In the genomic region with DNA sequence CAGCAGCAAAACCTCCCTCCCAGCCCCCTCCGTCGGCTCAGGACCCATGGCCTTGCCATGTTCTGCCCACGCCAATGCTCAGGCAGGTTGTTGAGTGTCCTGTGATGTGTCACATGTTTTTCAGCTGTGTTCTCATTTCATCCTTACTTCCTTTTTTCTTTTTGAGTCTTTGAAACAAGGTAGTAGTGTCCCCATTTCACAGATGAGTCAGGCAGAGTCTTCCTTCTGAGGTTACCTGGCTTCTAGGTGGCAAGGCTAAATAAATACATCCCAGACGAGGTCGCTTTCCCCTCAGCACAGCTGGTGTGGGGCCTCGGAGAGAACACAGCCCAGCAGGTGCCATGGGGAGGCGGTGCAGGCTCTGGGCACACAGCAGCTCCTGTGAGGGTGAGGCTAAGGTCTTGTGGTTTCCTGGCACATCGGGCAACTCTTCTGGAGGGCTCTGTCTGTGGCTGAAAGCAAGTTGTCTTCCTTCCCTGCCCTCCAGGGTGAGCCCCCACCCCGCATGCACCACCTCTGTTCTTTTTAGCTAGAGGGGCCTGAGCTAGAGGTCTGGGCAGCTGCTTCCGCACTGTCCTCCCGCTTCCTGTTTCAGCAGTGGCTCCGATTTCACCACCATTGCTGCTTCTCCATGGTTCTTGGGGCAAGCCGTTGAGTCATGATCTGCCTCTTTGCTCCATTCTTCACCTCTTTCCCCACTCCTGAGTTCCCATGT, we compare ENCODE assay signal across 9 cellular contexts. TPM values are rescaled to one million over a fixed set of nuclear protein-coding genes. Genes with fewer than 3 reads are reported as not detected.
A peak's percentile ranks its signal among the peaks of the same experiment; 100 is the strongest.
DNase-seq lines count a peak whose midpoint lies in the region; ATAC-seq and TF ChIP-seq lines count a peak whose summit lies in the region.
"Had no signal": no experiment of that assay in that cellular context is flagged by ENCODE, and none has a peak within 500 bp of the region (broad histone marks: within the 10 kb centered on the region; RNA-seq: fewer than 3 reads in every experiment).

No MANE protein-coding gene starts in this region.

- no peaks in the 10 kb centered on the region for H3F3A ChIP-seq in SK-N-SH (replicated peaks; ENCODE audit: insufficient read depth)

- POLR2A ChIA-PET in SK-N-SH (lab: Yijun Ruan, JAX) = no interaction called here

- H4K20me1 ChIP-seq in SK-N-SH (ENCODE audit: insufficient read depth) = peaks cover 36% of the 10 kb centered on the region

- H3K4me1 ChIP-seq in SK-N-SH (ENCODE audit: control insufficient read depth in 1 of 2, insufficient read depth in 2 of 2, low read depth in 1 of 2, low read length in 1 of 2) = no peaks in the 10 kb centered on the region

- H3K9me3 ChIP-seq in SK-N-SH = no peaks in the 10 kb centered on the region

- no peak overlapping the region for H2AFZ ChIP-seq in SK-N-SH (ENCODE audit: low read depth)

- peak; percentile 69 to 70 for DNase-seq in activated CD4-positive, alpha-beta T cell treated with anti-CD3 and anti-CD28 coated beads, Interleukin-2, amount 50 U/mL, for 48 hours
- peak in 32 of 42 donors; percentile 13 to 79 (median 48) for DNase-seq in head of caudate nucleus
- DNase-seq in stimulated activated CD4-positive, alpha-beta T cell treated with anti-CD3 and anti-CD28 coated beads, Interleukin-4, amount 100 ng/mL, for 48 hours (ENCODE audit: low read depth in 2 of 2) = peak; percentile 35 to 53
- no peak for DNase-seq in HCEC 1CT
- no peak for DNase-seq in SK-N-SH
- DNase-seq: IMR-90 had no signal

- peak; percentile 51 for ATAC-seq in HG03108 (IDR thresholded peaks at IDR 0.05; ENCODE audit: unreplicated experiment)
- no peak for ATAC-seq in HG03039 (IDR thresholded peaks at IDR 0.05; ENCODE audit: unreplicated experiment)
- ATAC-seq in GM21360 (IDR thresholded peaks at IDR 0.05; ENCODE audit: unreplicated experiment) = no peak

- H3K27ac ChIP-seq in SK-N-SH (ENCODE audit: low read depth in 2 of 2, low read length in 1 of 2) = no peak overlapping the region

- WGBS in SK-N-SH (ENCODE audit: low lambda C conversion rate) = 85% methylated on average over 11 of the region's 13 CpGs

- H3K9me2 ChIP-seq in SK-N-SH = no peaks in the 10 kb centered on the region

- H3K4me2 ChIP-seq in SK-N-SH = no peak overlapping the region

- TF ChIP-seq RAD21 in SK-N-SH (IDR thresholded peaks at IDR 0.05; ENCODE audit: low read length) = no peak

- H3K36me3 ChIP-seq in SK-N-SH (replicated peaks in 1 of 2; ENCODE audit: control insufficient read depth in 1 of 2, insufficient read depth in 2 of 2, low read length in 1 of 2) = peaks cover 21 to 62% of the 10 kb centered on the region in 2 experiments

- CTCF ChIA-PET in SK-N-SH (lab: Yijun Ruan, JAX) = interaction anchor here (2.1 kb wide), 1 partner anchor 12 kb away, joined by 7 read pairs; no protein-coding TSS in a partner anchor

- H3K4me3 ChIP-seq in SK-N-SH (ENCODE audit: low read depth in 2 of 2, low read length in 1 of 2) = no peak overlapping the region

- intact Hi-C loops in head of caudate nucleus (cut with DNase I) = no loop called here

- no peak for TF ChIP-seq EP300 in SK-N-SH (IDR thresholded peaks at IDR 0.05; ENCODE audit: borderline replicate concordance in 1 of 2, low read depth in 1 of 2, low read length in 1 of 2)

- TF ChIP-seq CTCF in SK-N-SH (IDR thresholded peaks at IDR 0.05) = no peak

- H3K27me3 ChIP-seq in SK-N-SH (ENCODE audit: insufficient read depth) = no peaks in the 10 kb centered on the region

- H3K79me2 ChIP-seq in SK-N-SH (ENCODE audit: insufficient read depth) = peaks cover 30% of the 10 kb centered on the region

- H3K9ac ChIP-seq in SK-N-SH = no peak overlapping the region

TF ChIP-seq in SK-N-SH, 30 proteins besides CTCF, POLR2A, EP300 and RAD21:
- TF ChIP-seq NRF1 (IDR thresholded peaks at IDR 0.05; ENCODE audit: low read depth, low read length) (no peak), RCOR1 (IDR thresholded peaks at IDR 0.05; ENCODE audit: low read length) (no peak), MXI1 (IDR thresholded peaks at IDR 0.05; ENCODE audit: low read depth, low read length) (no peak), YY1 (IDR thresholded peaks at IDR 0.05; ENCODE audit: low read depth) (no peak), CHD2 (IDR thresholded peaks at IDR 0.05; ENCODE audit: low read length, partially characterized antibody) (no peak), NFIC (IDR thresholded peaks at IDR 0.05; ENCODE audit: borderline replicate concordance) (no peak), MEF2A (IDR thresholded peaks at IDR 0.05; ENCODE audit: borderline replicate concordance, low read depth) (no peak), PBX3 (IDR thresholded peaks at IDR 0.05) (no peak), FOXM1 (IDR thresholded peaks at IDR 0.05; ENCODE audit: low read depth) (no peak), SIN3A (IDR thresholded peaks at IDR 0.05; ENCODE audit: borderline replicate concordance, low read depth, low read length) (no peak), RFX5 (IDR thresholded peaks at IDR 0.05; ENCODE audit: low read length) (no peak), TEAD4 (IDR thresholded peaks at IDR 0.05; ENCODE audit: borderline replicate concordance, insufficient read depth) (no peak), MAX (IDR thresholded peaks at IDR 0.05; ENCODE audit: low read depth) (no peak), ZBTB33 (IDR thresholded peaks at IDR 0.05; ENCODE audit: borderline replicate concordance, low read depth) (no peak), JUND (IDR thresholded peaks at IDR 0.05) (no peak), USF1 (IDR thresholded peaks at IDR 0.05; ENCODE audit: borderline replicate concordance, low read depth) (no peak), GATA2 (CRISPR knock-in tag; IDR thresholded peaks at IDR 0.05) (no peak), TAF1 (IDR thresholded peaks at IDR 0.05; ENCODE audit: borderline replicate concordance, low read depth, low read length) (no peak)
- TF ChIP-seq, protein P1, sequence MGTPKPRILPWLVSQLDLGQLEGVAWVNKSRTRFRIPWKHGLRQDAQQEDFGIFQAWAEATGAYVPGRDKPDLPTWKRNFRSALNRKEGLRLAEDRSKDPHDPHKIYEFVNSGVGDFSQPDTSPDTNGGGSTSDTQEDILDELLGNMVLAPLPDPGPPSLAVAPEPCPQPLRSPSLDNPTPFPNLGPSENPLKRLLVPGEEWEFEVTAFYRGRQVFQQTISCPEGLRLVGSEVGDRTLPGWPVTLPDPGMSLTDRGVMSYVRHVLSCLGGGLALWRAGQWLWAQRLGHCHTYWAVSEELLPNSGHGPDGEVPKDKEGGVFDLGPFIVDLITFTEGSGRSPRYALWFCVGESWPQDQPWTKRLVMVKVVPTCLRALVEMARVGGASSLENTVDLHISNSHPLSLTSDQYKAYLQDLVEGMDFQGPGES (IDR thresholded peaks at IDR 0.05; ENCODE audit: low read depth, low read length) = no peak

RNA-seq across cellular contexts. Expression of gene PRAM1, which starts 15.1 kb away (rescaled TPM):
- 0.15 and 0.18 TPM in 2 replicates for polyA plus RNA-seq in SK-N-SH (2012; rRNA removed)
- polyA plus RNA-seq in SK-N-SH (2012; cell fraction: cytosol; rRNA removed) = 0.03 TPM in 1 of 2 replicates, not detected in the other
- 1.4 and 1.6 TPM in 2 replicates for polyA plus RNA-seq in SK-N-SH (2012; cell fraction: nucleus; rRNA removed)

RNA-seq across cellular contexts. Expression of gene ZNF414, which starts 26.7 kb away (rescaled TPM):
- 12.2 and 17.0 TPM in 2 replicates for polyA plus RNA-seq in SK-N-SH (2012; rRNA removed)
- 9.5 and 16.5 TPM in 2 replicates for polyA plus RNA-seq in SK-N-SH (2012; cell fraction: cytosol; rRNA removed)
- 50.0 and 82.9 TPM in 2 replicates for polyA plus RNA-seq in SK-N-SH (2012; cell fraction: nucleus; rRNA removed)

RNA-seq across cellular contexts. Expression of gene HNRNPM, which starts 42.5 kb away (rescaled TPM):
- 178 and 205 TPM in 2 replicates for polyA plus RNA-seq in SK-N-SH (2012; rRNA removed)
- polyA plus RNA-seq in SK-N-SH (2012; cell fraction: cytosol; rRNA removed) = 181 and 182 TPM in 2 replicates
- 161 and 269 TPM in 2 replicates for polyA plus RNA-seq in SK-N-SH (2012; cell fraction: nucleus; rRNA removed)

Comparison
In these comparisons a context has a peak if more than half of its experiments do, and no peak if none do; other contexts are left out.
1. DNase-seq: peak in activated CD4-positive, alpha-beta T cell treated with anti-CD3 and anti-CD28 coated beads, Interleukin-2, amount 50 U/mL, for 48 hours (2 of 2), head of caudate nucleus (32 of 42) and stimulated activated CD4-positive, alpha-beta T cell treated with anti-CD3 and anti-CD28 coated beads, Interleukin-4, amount 100 ng/mL, for 48 hours (2 of 2); none in HCEC 1CT (single experiment) and SK-N-SH (single experiment).